ENCODE assay signal across 1 cellular context in the genomic region with DNA sequence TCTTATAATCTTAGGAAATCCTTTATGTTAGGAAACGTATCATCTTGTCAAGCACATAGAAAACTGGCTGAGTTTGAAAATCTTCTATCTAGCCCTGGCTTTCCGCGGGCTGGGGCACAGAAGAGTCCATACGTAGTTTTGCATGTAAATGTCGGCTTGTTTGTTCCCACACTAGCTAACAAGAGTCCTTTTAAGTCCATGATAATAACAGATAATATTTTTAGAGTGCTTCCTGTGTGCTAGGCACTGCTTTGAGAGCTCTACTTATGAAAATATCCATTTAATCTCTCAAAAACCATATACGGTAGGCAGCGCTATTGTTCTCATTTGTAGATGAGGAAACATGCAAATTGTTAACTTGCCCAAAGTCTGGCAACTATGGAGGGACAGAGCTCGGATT.
TF ChIP-seq lines count a peak whose summit lies in the region.

No MANE protein-coding gene starts in this region.

TF ChIP-seq in SK-N-SH, 30 proteins besides CTCF, POLR2A, EP300 and RAD21:
- no peak for TF ChIP-seq MXI1 (IDR thresholded peaks at IDR 0.05; ENCODE audit: low read depth, low read length)
- TF ChIP-seq RFX5 (IDR thresholded peaks at IDR 0.05; ENCODE audit: low read length) = no peak
- no peak for TF ChIP-seq TEAD4 (IDR thresholded peaks at IDR 0.05; ENCODE audit: borderline replicate concordance, insufficient read depth)
- TF ChIP-seq GATA2 (CRISPR knock-in tag; IDR thresholded peaks at IDR 0.05) = no peak
- no peak for TF ChIP-seq NFIC (IDR thresholded peaks at IDR 0.05; ENCODE audit: borderline replicate concordance)
- no peak for TF ChIP-seq RCOR1 (IDR thresholded peaks at IDR 0.05; ENCODE audit: low read length)
- TF ChIP-seq EZH2phosphoT487 (IDR thresholded peaks at IDR 0.05; ENCODE audit: borderline replicate concordance, low read depth) = no peak
- TF ChIP-seq GABPA (IDR thresholded peaks at IDR 0.05; ENCODE audit: low read depth) = no peak
- TF ChIP-seq, protein P1, sequence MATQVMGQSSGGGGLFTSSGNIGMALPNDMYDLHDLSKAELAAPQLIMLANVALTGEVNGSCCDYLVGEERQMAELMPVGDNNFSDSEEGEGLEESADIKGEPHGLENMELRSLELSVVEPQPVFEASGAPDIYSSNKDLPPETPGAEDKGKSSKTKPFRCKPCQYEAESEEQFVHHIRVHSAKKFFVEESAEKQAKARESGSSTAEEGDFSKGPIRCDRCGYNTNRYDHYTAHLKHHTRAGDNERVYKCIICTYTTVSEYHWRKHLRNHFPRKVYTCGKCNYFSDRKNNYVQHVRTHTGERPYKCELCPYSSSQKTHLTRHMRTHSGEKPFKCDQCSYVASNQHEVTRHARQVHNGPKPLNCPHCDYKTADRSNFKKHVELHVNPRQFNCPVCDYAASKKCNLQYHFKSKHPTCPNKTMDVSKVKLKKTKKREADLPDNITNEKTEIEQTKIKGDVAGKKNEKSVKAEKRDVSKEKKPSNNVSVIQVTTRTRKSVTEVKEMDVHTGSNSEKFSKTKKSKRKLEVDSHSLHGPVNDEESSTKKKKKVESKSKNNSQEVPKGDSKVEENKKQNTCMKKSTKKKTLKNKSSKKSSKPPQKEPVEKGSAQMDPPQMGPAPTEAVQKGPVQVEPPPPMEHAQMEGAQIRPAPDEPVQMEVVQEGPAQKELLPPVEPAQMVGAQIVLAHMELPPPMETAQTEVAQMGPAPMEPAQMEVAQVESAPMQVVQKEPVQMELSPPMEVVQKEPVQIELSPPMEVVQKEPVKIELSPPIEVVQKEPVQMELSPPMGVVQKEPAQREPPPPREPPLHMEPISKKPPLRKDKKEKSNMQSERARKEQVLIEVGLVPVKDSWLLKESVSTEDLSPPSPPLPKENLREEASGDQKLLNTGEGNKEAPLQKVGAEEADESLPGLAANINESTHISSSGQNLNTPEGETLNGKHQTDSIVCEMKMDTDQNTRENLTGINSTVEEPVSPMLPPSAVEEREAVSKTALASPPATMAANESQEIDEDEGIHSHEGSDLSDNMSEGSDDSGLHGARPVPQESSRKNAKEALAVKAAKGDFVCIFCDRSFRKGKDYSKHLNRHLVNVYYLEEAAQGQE (IDR thresholded peaks at IDR 0.05; ENCODE audit: low read depth, low read length) = no peak
- TF ChIP-seq NRF1 (IDR thresholded peaks at IDR 0.05; ENCODE audit: low read depth, low read length) = no peak
- no peak for TF ChIP-seq FOXM1 (IDR thresholded peaks at IDR 0.05; ENCODE audit: low read depth)
- no peak for TF ChIP-seq FOSL2 (IDR thresholded peaks at IDR 0.05; ENCODE audit: borderline replicate concordance, low read depth)
- no peak for TF ChIP-seq TAF1 (IDR thresholded peaks at IDR 0.05; ENCODE audit: borderline replicate concordance, low read depth, low read length)
- TF ChIP-seq, protein P2, sequence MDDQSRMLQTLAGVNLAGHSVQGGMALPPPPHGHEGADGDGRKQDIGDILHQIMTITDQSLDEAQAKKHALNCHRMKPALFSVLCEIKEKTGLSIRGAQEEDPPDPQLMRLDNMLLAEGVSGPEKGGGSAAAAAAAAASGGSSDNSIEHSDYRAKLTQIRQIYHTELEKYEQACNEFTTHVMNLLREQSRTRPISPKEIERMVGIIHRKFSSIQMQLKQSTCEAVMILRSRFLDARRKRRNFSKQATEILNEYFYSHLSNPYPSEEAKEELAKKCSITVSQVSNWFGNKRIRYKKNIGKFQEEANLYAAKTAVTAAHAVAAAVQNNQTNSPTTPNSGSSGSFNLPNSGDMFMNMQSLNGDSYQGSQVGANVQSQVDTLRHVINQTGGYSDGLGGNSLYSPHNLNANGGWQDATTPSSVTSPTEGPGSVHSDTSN (IDR thresholded peaks at IDR 0.05) = no peak
- no peak for TF ChIP-seq RXRA (IDR thresholded peaks at IDR 0.05; ENCODE audit: borderline replicate concordance, low read depth)
- TF ChIP-seq, protein P3, sequence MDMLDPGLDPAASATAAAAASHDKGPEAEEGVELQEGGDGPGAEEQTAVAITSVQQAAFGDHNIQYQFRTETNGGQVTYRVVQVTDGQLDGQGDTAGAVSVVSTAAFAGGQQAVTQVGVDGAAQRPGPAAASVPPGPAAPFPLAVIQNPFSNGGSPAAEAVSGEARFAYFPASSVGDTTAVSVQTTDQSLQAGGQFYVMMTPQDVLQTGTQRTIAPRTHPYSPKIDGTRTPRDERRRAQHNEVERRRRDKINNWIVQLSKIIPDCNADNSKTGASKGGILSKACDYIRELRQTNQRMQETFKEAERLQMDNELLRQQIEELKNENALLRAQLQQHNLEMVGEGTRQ (IDR thresholded peaks at IDR 0.05; ENCODE audit: borderline replicate concordance, low read depth, low read length) = no peak
- TF ChIP-seq, protein P4, sequence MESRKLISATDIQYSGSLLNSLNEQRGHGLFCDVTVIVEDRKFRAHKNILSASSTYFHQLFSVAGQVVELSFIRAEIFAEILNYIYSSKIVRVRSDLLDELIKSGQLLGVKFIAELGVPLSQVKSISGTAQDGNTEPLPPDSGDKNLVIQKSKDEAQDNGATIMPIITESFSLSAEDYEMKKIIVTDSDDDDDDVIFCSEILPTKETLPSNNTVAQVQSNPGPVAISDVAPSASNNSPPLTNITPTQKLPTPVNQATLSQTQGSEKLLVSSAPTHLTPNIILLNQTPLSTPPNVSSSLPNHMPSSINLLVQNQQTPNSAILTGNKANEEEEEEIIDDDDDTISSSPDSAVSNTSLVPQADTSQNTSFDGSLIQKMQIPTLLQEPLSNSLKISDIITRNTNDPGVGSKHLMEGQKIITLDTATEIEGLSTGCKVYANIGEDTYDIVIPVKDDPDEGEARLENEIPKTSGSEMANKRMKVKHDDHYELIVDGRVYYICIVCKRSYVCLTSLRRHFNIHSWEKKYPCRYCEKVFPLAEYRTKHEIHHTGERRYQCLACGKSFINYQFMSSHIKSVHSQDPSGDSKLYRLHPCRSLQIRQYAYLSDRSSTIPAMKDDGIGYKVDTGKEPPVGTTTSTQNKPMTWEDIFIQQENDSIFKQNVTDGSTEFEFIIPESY (IDR thresholded peaks at IDR 0.05; ENCODE audit: borderline replicate concordance, low read depth) = no peak
- no peak for TF ChIP-seq YY1 (IDR thresholded peaks at IDR 0.05; ENCODE audit: low read depth)
TF ChIP-seq in SK-N-SH: peak in this region for 0.
